8 cellular contexts compared by ENCODE assay signal in the genomic region with DNA sequence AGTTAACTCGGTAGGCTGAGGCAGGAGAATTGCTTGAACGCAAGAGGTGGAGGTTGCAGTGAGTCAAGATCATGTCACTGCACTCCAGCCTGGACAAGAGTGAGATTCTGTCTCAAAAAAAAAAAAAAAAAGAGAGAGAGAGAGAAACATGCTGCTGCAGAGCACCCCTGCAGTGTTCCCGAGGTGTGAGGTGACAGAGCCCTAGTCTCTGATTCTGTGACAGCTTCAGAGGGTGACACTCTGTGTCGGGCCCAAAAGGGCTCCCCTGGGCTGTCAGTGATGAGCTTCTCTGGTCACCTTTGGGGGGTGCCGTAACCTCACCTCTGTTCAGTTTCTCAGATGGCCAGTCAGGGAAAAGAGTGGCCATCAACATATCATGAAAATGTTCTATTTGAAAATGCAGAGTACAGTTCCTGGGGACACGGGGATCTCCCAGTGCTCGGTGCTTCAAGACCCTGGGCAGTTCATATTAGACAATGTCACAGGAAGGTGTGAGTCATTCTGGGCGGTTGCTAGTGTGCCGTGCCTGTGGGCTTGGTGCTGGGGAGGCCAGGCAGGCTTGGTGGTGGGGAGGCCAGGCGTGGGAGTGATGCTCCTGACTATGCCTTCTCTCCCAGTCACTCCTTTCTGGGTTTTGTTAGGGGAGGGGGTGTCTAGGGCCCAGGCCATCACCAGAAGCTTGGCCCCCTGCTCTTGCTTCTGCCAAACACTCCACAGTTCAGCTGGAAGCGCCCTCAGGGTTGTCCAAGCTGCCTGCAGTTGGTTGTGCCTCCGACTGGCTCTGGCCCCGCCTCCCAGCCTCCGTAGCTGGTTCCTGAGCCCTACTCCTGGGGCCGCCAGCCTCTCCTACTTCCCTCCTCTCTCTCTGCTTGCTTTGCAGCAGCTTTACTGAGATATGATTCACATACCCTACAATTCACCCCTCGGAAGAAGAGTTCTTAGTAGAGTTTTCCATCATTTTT. TPM values are rescaled to one million over a fixed set of nuclear protein-coding genes. Genes with fewer than 3 reads are reported as not detected.
DNase-seq lines count a peak whose midpoint lies in the region; ATAC-seq and TF ChIP-seq lines count a peak whose summit lies in the region.

No MANE protein-coding gene starts in this region.

- no peak overlapping the region for H3K4me3 ChIP-seq in CD8-positive, alpha-beta T cell (ENCODE audit: low read depth, low read length)
- H3K4me3 ChIP-seq in fibroblast of lung (replicated peaks in 1 of 4; ENCODE audit: control extremely low read depth in 1 of 4, insufficient read depth in 1 of 4, low read depth in 3 of 4, low read length in 4 of 4) (no peak overlapping the region), tibial nerve (no peak overlapping the region)

- intact Hi-C loops in CD8-positive, alpha-beta T cell (cut with DNase I, micrococcal nuclease): no loop called here

- no peak for TF ChIP-seq EP300 in tibial nerve (IDR thresholded peaks at IDR 0.05)

- no peak for TF ChIP-seq POLR2A in tibial nerve (IDR thresholded peaks at IDR 0.05)

- no peak overlapping the region for H3K9ac ChIP-seq in fibroblast of lung (ENCODE audit: insufficient read depth, low read length)

- no peak overlapping the region for H2AFZ ChIP-seq in fibroblast of lung (ENCODE audit: low read length)

- no peaks in the 10 kb centered on the region for H3K36me3 ChIP-seq in CD8-positive, alpha-beta T cell (ENCODE audit: insufficient read depth, low read length)
- H3K36me3 ChIP-seq in fibroblast of lung (ENCODE audit: control insufficient read depth, insufficient read depth, low read length): no peaks in the 10 kb centered on the region
- H3K36me3 ChIP-seq in tibial nerve: no peaks in the 10 kb centered on the region

- WGBS in tibial nerve, 2 donors: 51 to 54% methylated on average over 13 to 16 of the region's 16 CpGs

- H3K9me3 Mint-ChIP-seq in CD8-positive, alpha-beta T cell: no peaks in the 10 kb centered on the region

- CTCF ChIA-PET in CD8-positive, alpha-beta T cell (lab: Charles Lee): interaction anchor here (0.8 to 1.9 kb wide), 2 partner anchors 9 to 53 kb away, joined by 3 to 7 read pairs; no protein-coding TSS in a partner anchor

- H3K27ac ChIP-seq in CD8-positive, alpha-beta T cell (ENCODE audit: low read depth, low read length): no peak overlapping the region
- H3K27ac ChIP-seq in fibroblast of lung (ENCODE audit: insufficient read depth, low read length): no peak overlapping the region
- H3K27ac ChIP-seq in tibial nerve: no peak overlapping the region

- ATAC-seq in CD8-positive, alpha-beta T cell: no peak
- no peak for ATAC-seq in HG03097 (IDR thresholded peaks at IDR 0.05; ENCODE audit: low FRiP score, unreplicated experiment)

- H3K4me3 Mint-ChIP-seq in CD8-positive, alpha-beta T cell: no peak overlapping the region

- H3K27ac Mint-ChIP-seq in CD8-positive, alpha-beta T cell: no peak overlapping the region

- POLR2A ChIA-PET in CD8-positive, alpha-beta T cell (lab: Charles Lee): no interaction called here

- peaks cover 33% of the 10 kb centered on the region for H3K4me1 ChIP-seq in CD8-positive, alpha-beta T cell (ENCODE audit: insufficient read depth, low read length)
- H3K4me1 ChIP-seq in fibroblast of lung (ENCODE audit: control insufficient read depth, extremely low read depth, insufficient read depth, low read length): peaks cover 5% of the 10 kb centered on the region
- H3K4me1 ChIP-seq in tibial nerve: no peaks in the 10 kb centered on the region

- H3K4me2 ChIP-seq in fibroblast of lung (ENCODE audit: extremely low read depth, insufficient read depth, low read length): peak overlapping the region; percentile 44

- peak in 5 of 7 experiments; percentile 26 to 59 (median 36) for DNase-seq in CD8-positive, alpha-beta T cell
- DNase-seq in Kasumi-1 (lab: John Stamatoyannopoulos, UW) (peak; percentile 94 to 97), fibroblast of lung (ENCODE audit: low read depth in 2 of 2) (peak; percentile 15 to 68), tibial nerve (ENCODE audit: low spot score in 2 of 2) (no peak), NCI-H748 (lab: John Stamatoyannopoulos, UW; ENCODE audit: unreplicated experiment) (no peak)
- DNase-seq in activated CD4-positive, alpha-beta T cell treated with anti-CD3 and anti-CD28 coated beads, Interleukin-2, amount 50 U/mL, for 4 hours: peak; percentile 47 to 53
- DNase-seq in stimulated activated CD4-positive, alpha-beta T cell treated with anti-CD3 and anti-CD28 coated beads, Interleukin-12 subunit alpha, Interleukin-12 subunit beta, amount 100 ng/mL, for 48 hours (ENCODE audit: low read depth in 2 of 3, low spot score in 1 of 3): peak; percentile 56 to 69 (median 63)

- H3K27me3 Mint-ChIP-seq in CD8-positive, alpha-beta T cell (ENCODE audit: low read depth): no peaks in the 10 kb centered on the region

- H3K27me3 ChIP-seq in CD8-positive, alpha-beta T cell (ENCODE audit: insufficient read depth, low read length): no peaks in the 10 kb centered on the region
- H3K27me3 ChIP-seq in fibroblast of lung (ENCODE audit: control insufficient read depth, insufficient read depth, low read length): no peaks in the 10 kb centered on the region
- H3K27me3 ChIP-seq in tibial nerve: no peaks in the 10 kb centered on the region

- no peaks in the 10 kb centered on the region for H4K20me1 ChIP-seq in fibroblast of lung (ENCODE audit: control insufficient read depth, extremely low read depth, insufficient read depth, low read length)

- no peaks in the 10 kb centered on the region for H3K36me3 Mint-ChIP-seq in CD8-positive, alpha-beta T cell

- no peaks in the 10 kb centered on the region for H3K9me3 ChIP-seq in CD8-positive, alpha-beta T cell (ENCODE audit: low read length)
- H3K9me3 ChIP-seq in fibroblast of lung (ENCODE audit: control insufficient read depth, insufficient read depth, low read depth, low read length): no peaks in the 10 kb centered on the region
- no peaks in the 10 kb centered on the region for H3K9me3 ChIP-seq in tibial nerve

- peaks cover 28% of the 10 kb centered on the region for H3K4me1 Mint-ChIP-seq in CD8-positive, alpha-beta T cell (ENCODE audit: low read depth)

- no peak for TF ChIP-seq CTCF in CD8-positive, alpha-beta T cell (IDR thresholded peaks at IDR 0.05)
- TF ChIP-seq CTCF in fibroblast of lung (conservative IDR thresholded peaks at IDR 0.05 in 1 of 2, IDR thresholded peaks at IDR 0.05 in 1 of 2; ENCODE audit: low read depth in 1 of 2, low read length in 2 of 2) (no peak), tibial nerve (IDR thresholded peaks at IDR 0.05) (no peak)

- H3K79me2 ChIP-seq in fibroblast of lung (ENCODE audit: control insufficient read depth, insufficient read depth, low read length): no peaks in the 10 kb centered on the region

RNA-seq across cellular contexts. Expression of gene CLDN5, which starts 52.5 kb away (rescaled TPM):
- total RNA-seq in CD8-positive, alpha-beta T cell: not detected
- total RNA-seq in fibroblast of lung: 0.33 and 0.51 TPM in 2 replicates
- polyA plus RNA-seq in fibroblast of lung: not detected in 2 replicates
- polyA plus RNA-seq in fibroblast of lung (2012): 0.13 TPM in 2 replicates
- polyA minus RNA-seq in fibroblast of lung (ENCODE audit: low replicate concordance): not detected in 2 replicates
- 100 to 1,000 TPM; 102 to 226 (median 170) TPM for total RNA-seq in tibial nerve

Comparison
In these comparisons a context has a peak if more than half of its experiments do, and no peak if none do; other contexts are left out.
1. DNase-seq: peak in CD8-positive, alpha-beta T cell (5 of 7), Kasumi-1 (2 of 2), activated CD4-positive, alpha-beta T cell treated with anti-CD3 and anti-CD28 coated beads, Interleukin-2, amount 50 U/mL, for 4 hours (2 of 2), fibroblast of lung (2 of 2) and stimulated activated CD4-positive, alpha-beta T cell treated with anti-CD3 and anti-CD28 coated beads, Interleukin-12 subunit alpha, Interleukin-12 subunit beta, amount 100 ng/mL, for 48 hours (3 of 3); none in tibial nerve (0 of 2) and NCI-H748 (single experiment).
2. RNA of gene CLDN5, which starts 52.5 kb away (total RNA-seq): 102 to 226 TPM in tibial nerve; 0.33 to 0.51 TPM in fibroblast of lung and not detected in CD8-positive, alpha-beta T cell; every median in the first group is over 10 times any median in the second.